Comparison of ENCODE assay signal across 25 cellular contexts in genomic region chr13:99854376-99854775, GRCh38.
"Had no signal": no experiment of that assay in that cellular context is flagged by ENCODE, and none has a peak within 500 bp of the region (broad histone marks: within the 10 kb centered on the region; RNA-seq: fewer than 3 reads in every experiment).

No MANE protein-coding gene starts in this region.

- H3K4me3 Mint-ChIP-seq: activated B cell treated with CpG ODN at 0.5 μM for 24 hours; activated CD8-positive, alpha-beta T cell treated with anti-CD3 and anti-CD28 coated beads for 36 hours; central memory CD8-positive, alpha-beta T cell; nephron; stimulated activated naive B cell treated with anti-CD40 and anti-IgM and Interleukin-4, amounts not matched to agents 10 μg/mL and 1 μg/mL and 100 μg/mL, for 72 hours had no signal

- H3K9me3 ChIP-seq: colonic mucosa, mucosa of descending colon, pancreas, psoas muscle, right atrium auricular region, stomach, thyroid gland, upper lobe of left lung, vagina had no signal

- H3K4me1 Mint-ChIP-seq: activated B cell treated with CpG ODN at 0.5 μM for 24 hours had no signal

- H3K27ac Mint-ChIP-seq: activated B cell treated with CpG ODN at 0.5 μM for 24 hours; activated CD8-positive, alpha-beta T cell treated with anti-CD3 and anti-CD28 coated beads for 36 hours; activated naive CD4-positive, alpha-beta T cell treated with anti-CD3 and anti-CD28 coated beads, Interleukin-2, amount 50 U/mL, for 72 hours; activated T-helper 2 cell treated with anti-CD3 and anti-CD28 coated beads, Interferon-gamma antibody, Interleukin-2, Interleukin-4, amounts not matched to agents 10 μg/mL and 5 μg/mL and 100 μg/mL, durations not matched to agents 14 hours and 24 hours and 36 hours; nephron; stimulated activated naive B cell treated with anti-CD40 and anti-IgM and Interleukin-4, amounts not matched to agents 10 μg/mL and 1 μg/mL and 100 μg/mL, for 72 hours had no signal

- H3K9me3 Mint-ChIP-seq: activated B cell treated with CpG ODN at 0.5 μM for 24 hours; activated CD8-positive, alpha-beta T cell treated with anti-CD3 and anti-CD28 coated beads for 36 hours; activated naive CD4-positive, alpha-beta T cell treated with anti-CD3 and anti-CD28 coated beads, Interleukin-2, amount 50 U/mL, for 72 hours; activated T-helper 2 cell treated with anti-CD3 and anti-CD28 coated beads, Interferon-gamma antibody, Interleukin-2, Interleukin-4, amounts not matched to agents 10 μg/mL and 5 μg/mL and 100 μg/mL, durations not matched to agents 14 hours and 24 hours and 36 hours; central memory CD8-positive, alpha-beta T cell; nephron had no signal

- H3K27me3 Mint-ChIP-seq: activated B cell treated with CpG ODN at 0.5 μM for 24 hours; central memory CD8-positive, alpha-beta T cell; stimulated activated naive B cell treated with anti-CD40 and anti-IgM and Interleukin-4, amounts not matched to agents 10 μg/mL and 1 μg/mL and 100 μg/mL, for 72 hours had no signal

- DNase-seq: activated B cell treated with CpG ODN at 0.5 μM for 24 hours; activated CD4-positive, alpha-beta T cell treated with anti-CD3 and anti-CD28 coated beads, Interleukin-2, amount 50 U/mL, for 1 hour; activated CD8-positive, alpha-beta T cell treated with anti-CD3 and anti-CD28 coated beads for 36 hours; activated T-cell treated with anti-CD3 and anti-CD28 coated beads, Interleukin-2, amount 50 U/mL, for 48 hours; anterior cingulate cortex; colonic mucosa; effector CD8-positive, alpha-beta T cell; left ventricle myocardium superior; mucosa of descending colon; pancreas; psoas muscle; stimulated activated CD4-positive, alpha-beta T cell treated with anti-CD3 and anti-CD28 coated beads, Interleukin-15, amount 100 ng/mL, for 24 hours; stimulated activated CD4-positive, alpha-beta T cell treated with anti-CD3 and anti-CD28 coated beads, Interleukin-2, amount 100 ng/mL, for 24 hours; stimulated activated naive B cell treated with anti-CD40 and anti-IgM and Interleukin-4, amounts not matched to agents 10 μg/mL and 1 μg/mL and 100 μg/mL, for 72 hours; stomach; T-helper 2 cell; thyroid gland; upper lobe of left lung had no signal

- H3K27ac ChIP-seq: colonic mucosa, epithelial cell of prostate, pancreas, psoas muscle, right atrium auricular region, stomach, thyroid gland, upper lobe of left lung, vagina had no signal

- H3K27me3 ChIP-seq: colonic mucosa, pancreas, right atrium auricular region, stomach, thyroid gland, upper lobe of left lung, vagina had no signal

- ATAC-seq: activated CD8-positive, alpha-beta T cell treated with anti-CD3 and anti-CD28 coated beads for 36 hours; activated naive CD4-positive, alpha-beta T cell treated with anti-CD3 and anti-CD28 coated beads, Interleukin-2, amount 50 U/mL, for 72 hours; left ventricle myocardium superior; mucosa of descending colon; pancreas; psoas muscle; stimulated activated naive B cell treated with anti-CD40 and anti-IgM and Interleukin-4, amounts not matched to agents 10 μg/mL and 1 μg/mL and 100 μg/mL, for 72 hours had no signal

- H3K4me1 ChIP-seq: colonic mucosa, pancreas, psoas muscle, right atrium auricular region, stomach, upper lobe of left lung, vagina had no signal
